In genomic region chr15:43826508-43827286, GRCh38 we compare ENCODE assay signal across 8 cellular contexts.
DNase-seq lines count a peak whose midpoint lies in the region; ATAC-seq and TF ChIP-seq lines count a peak whose summit lies in the region.
"Not testable (repeated sequence)": the region's sequence is repeated elsewhere in the genome, so short reads cannot be mapped to it uniquely, and the experiment has no call there.

WDR76 (plus strand) TSS chr15:43827002; CDS start chr15:43827033, 31 bp downstream.

- H4K20me1 ChIP-seq in SU-DHL-6 (ENCODE audit: low read depth, low read length), result not testable (repeated sequence)

- peak within 1 kb of the TSS; percentile 93 for H3K27ac ChIP-seq in SU-DHL-6 (ENCODE audit: low read depth, low read length)

- H3K9me3 ChIP-seq in SU-DHL-6 (ENCODE audit: insufficient read depth, low read length), result not testable (repeated sequence)

- not testable (repeated sequence) for H3K9me3 Mint-ChIP-seq in activated naive CD4-positive, alpha-beta T cell treated with anti-CD3 and anti-CD28 coated beads, Interleukin-2, amount 50 U/mL, for 24 hours

- H3K36me3 Mint-ChIP-seq in activated naive CD4-positive, alpha-beta T cell treated with anti-CD3 and anti-CD28 coated beads, Interleukin-2, amount 50 U/mL, for 24 hours, result not testable (repeated sequence)

- peaks cover 85% of the 10 kb centered on the region for H3K79me2 ChIP-seq in SU-DHL-6 (ENCODE audit: insufficient read depth, low read length)

- H3K36me3 ChIP-seq in SU-DHL-6 (ENCODE audit: low read length), result peaks cover 18% of the 10 kb centered on the region

- not testable (repeated sequence) for H2AFZ ChIP-seq in SU-DHL-6 (ENCODE audit: low read depth, low read length, severe bottlenecking)

- peak within 1 kb of the TSS; percentile 100 for H3K4me2 ChIP-seq in SU-DHL-6 (ENCODE audit: low read depth, low read length, poor library complexity, severe bottlenecking)

- peaks cover 55% of the 10 kb centered on the region for H3K4me1 Mint-ChIP-seq in activated naive CD4-positive, alpha-beta T cell treated with anti-CD3 and anti-CD28 coated beads, Interleukin-2, amount 50 U/mL, for 24 hours

- not testable (repeated sequence) for TF ChIP-seq CTCF in SU-DHL-6 (IDR thresholded peaks at IDR 0.05; ENCODE audit: insufficient read depth, low read length, poor library complexity, severe bottlenecking)

- H3K9me2 ChIP-seq in SU-DHL-6 (replicated peaks; ENCODE audit: insufficient read depth, low read length), result not testable (repeated sequence)

- peak within 1 kb of the TSS; percentile 81 for H3K4me3 ChIP-seq in SU-DHL-6 (ENCODE audit: insufficient read depth, low read length, poor library complexity, severe bottlenecking)

- not testable (repeated sequence) for H3K27me3 Mint-ChIP-seq in activated naive CD4-positive, alpha-beta T cell treated with anti-CD3 and anti-CD28 coated beads, Interleukin-2, amount 50 U/mL, for 24 hours

- H3K4me3 Mint-ChIP-seq in activated naive CD4-positive, alpha-beta T cell treated with anti-CD3 and anti-CD28 coated beads, Interleukin-2, amount 50 U/mL, for 24 hours, result peak within 1 kb of the TSS; percentile 91

- H3K27me3 ChIP-seq in SU-DHL-6 (ENCODE audit: low read length), result not testable (repeated sequence)

- ATAC-seq in HG02623 (IDR thresholded peaks at IDR 0.05; ENCODE audit: unreplicated experiment), result peak; percentile 39

- DNase-seq in GDM1 (lab: John Stamatoyannopoulos, UW) (peak; percentile 77), NCI-H1417 (lab: John Stamatoyannopoulos, UW) (peak; percentile 73 to 83 (median 79)), glomerular visceral epithelial cell (ENCODE audit: extremely low spot score) (peak; percentile 90), nucleus accumbens (lab: John Stamatoyannopoulos, UW) (peak in 30 of 56 donors; percentile 1 to 59 (median 12)), stromal cell of bone marrow (ENCODE audit: low read depth) (peak; percentile 57)

- peak within 1 kb of the TSS; percentile 95 for H3K27ac Mint-ChIP-seq in activated naive CD4-positive, alpha-beta T cell treated with anti-CD3 and anti-CD28 coated beads, Interleukin-2, amount 50 U/mL, for 24 hours

- H3F3A ChIP-seq in SU-DHL-6 (ENCODE audit: insufficient read depth), result peaks cover 37% of the 10 kb centered on the region

- peak within 1 kb of the TSS; percentile 92 for H3K9ac ChIP-seq in SU-DHL-6 (ENCODE audit: low read length)

Comparison
In these comparisons a context has a peak if more than half of its experiments do, and no peak if none do; other contexts are left out.
1. Peak in every context shown above with its lines: DNase-seq, ATAC-seq, H3K4me3 ChIP-seq and H3K27ac ChIP-seq.
2. DNase-seq: peak in every context shown above with its lines; median percentile 90 in glomerular visceral epithelial cell; 79 in NCI-H1417; 77 in GDM1; 57 in stromal cell of bone marrow; 12 in nucleus accumbens.